In genomic region chr5:167427641-167428040, GRCh38 we compare ENCODE assay signal across 8 cellular contexts.
DNase-seq lines count a peak whose midpoint lies in the region; ATAC-seq, FAIRE-seq and TF ChIP-seq lines count a peak whose summit lies in the region.
"Not testable (repeated sequence)": the region's sequence is repeated elsewhere in the genome, so short reads cannot be mapped to it uniquely, and the experiment has no call there.

No MANE protein-coding gene starts in this region.

- H2BK12ac ChIP-seq in H1 (ENCODE audit: low read depth, low read length); trophoblast cell (ENCODE audit: low read length): not testable (repeated sequence)

- H3K9ac ChIP-seq in GM12878 (ENCODE audit: control insufficient read depth, insufficient read depth, low read length); H1 (replicated peaks in 1 of 4; ENCODE audit: extremely low read depth in 1 of 4, low read depth in 3 of 4, low read length in 3 of 4); HepG2 (ENCODE audit: insufficient read depth, low read depth, low read length); trophoblast cell (ENCODE audit: low read length): not testable (repeated sequence)

- FAIRE-seq in A549 (lab: Jason Lieb, UNC) (peak; percentile 7), H54 (lab: Jason Lieb, UNC) (peak; percentile 33), HTR-8/SVneo (lab: Jason Lieb, UNC) (peak; percentile 46), GM12878 (lab: Jason Lieb, UNC) (peak; percentile 31), urothelium cell line (lab: Jason Lieb, UNC) (peak; percentile 93)
- not testable (repeated sequence) for FAIRE-seq in H1 (lab: Jason Lieb, UNC); HepG2 (lab: Jason Lieb, UNC)

- H3K4me2 ChIP-seq in A549; GM12878 (ENCODE audit: control insufficient read depth, insufficient read depth); H1 (ENCODE audit: insufficient read depth in 1 of 2, low read depth in 2 of 2, low read length in 2 of 2); HepG2 (ENCODE audit: low read depth, low read length); trophoblast cell (ENCODE audit: low read length): not testable (repeated sequence)

- TF ChIP-seq RAD21 in A549 (conservative IDR thresholded peaks at IDR 0.05 in 1 of 2, IDR thresholded peaks at IDR 0.05 in 1 of 2); GM12878 (IDR thresholded peaks at IDR 0.05; ENCODE audit: insufficient read depth, low read depth, low read length); H1 (IDR thresholded peaks at IDR 0.05 in 1 of 2, conservative IDR thresholded peaks at IDR 0.05 in 1 of 2; ENCODE audit: low read depth in 2 of 2, low read length in 2 of 2); HepG2 (CRISPR knock-in tag; IDR thresholded peaks at IDR 0.05): not testable (repeated sequence)

- not testable (repeated sequence) for H3K18ac ChIP-seq in H1 (ENCODE audit: extremely low read depth, low read length); trophoblast cell (ENCODE audit: low read length)

- not testable (repeated sequence) for TF ChIP-seq EP300 in A549 (IDR thresholded peaks at IDR 0.05); GM12878 (IDR thresholded peaks at IDR 0.05; ENCODE audit: borderline replicate concordance in 1 of 2, control insufficient read depth in 1 of 2, low read depth in 2 of 2, low read length in 2 of 2); H1 (IDR thresholded peaks at IDR 0.05; ENCODE audit: borderline replicate concordance in 1 of 2, low read depth in 2 of 2, low read length in 2 of 2); HepG2 (IDR thresholded peaks at IDR 0.05; ENCODE audit: low read depth in 2 of 2, low read length in 2 of 2); HepG2 (CRISPR knock-in tag; IDR thresholded peaks at IDR 0.05; ENCODE audit: borderline replicate concordance)

- not testable (repeated sequence) for H3K27me3 ChIP-seq in GM12878 (replicated peaks in 1 of 2; ENCODE audit: control insufficient read depth in 2 of 2, insufficient read depth in 2 of 2, low read length in 1 of 2); H1 (replicated peaks in 1 of 4; ENCODE audit: control insufficient read depth in 3 of 4, extremely low read depth in 1 of 4, insufficient read depth in 3 of 4, low read length in 3 of 4); HepG2 (ENCODE audit: control insufficient read depth in 1 of 2, insufficient read depth in 2 of 2, low read length in 2 of 2); trophoblast cell (ENCODE audit: insufficient read depth, low read length)

- H2BK120ac ChIP-seq in H1 (replicated peaks; ENCODE audit: low read depth, low read length); trophoblast cell (ENCODE audit: insufficient read depth, low read length, poor library complexity): not testable (repeated sequence)

- H3K79me2 ChIP-seq in GM12878 (ENCODE audit: control insufficient read depth, insufficient read depth, low read length); H1 (ENCODE audit: control insufficient read depth in 1 of 2, insufficient read depth in 2 of 2, low read length in 2 of 2); HepG2 (ENCODE audit: insufficient read depth, low read length); trophoblast cell (ENCODE audit: control insufficient read depth, insufficient read depth, low read length, poor library complexity): not testable (repeated sequence)

- H2BK5ac ChIP-seq in H1 (ENCODE audit: low read depth, low read length); trophoblast cell (ENCODE audit: low read depth, low read length, poor library complexity): not testable (repeated sequence)

- not testable (repeated sequence) for H3K23ac ChIP-seq in H1 (ENCODE audit: insufficient read length); trophoblast cell (ENCODE audit: low read length)

- H3K56ac ChIP-seq in H1 (replicated peaks; ENCODE audit: insufficient read length, low read depth, low read length): not testable (repeated sequence)

- CTCF ChIA-PET in A549 (lab: Yijun Ruan, JAX); GM12878 (lab: Yijun Ruan, JAX); H1 (lab: Charles Lee; ENCODE audit: partially characterized antibody); HepG2 (lab: Yijun Ruan, JAX; ENCODE audit: low intra/inter-chr PET ratio, low total read pairs): not testable (repeated sequence)

- not testable (repeated sequence) for H2BK15ac ChIP-seq in H1 (ENCODE audit: low read length)

- not testable (repeated sequence) for H3K36me3 ChIP-seq in GM12878 (ENCODE audit: control insufficient read depth in 2 of 2, insufficient read depth in 2 of 2, low read length in 1 of 2); H1 (ENCODE audit: control insufficient read depth in 2 of 4, insufficient read depth in 4 of 4, low read length in 3 of 4); HepG2 (replicated peaks in 1 of 2; ENCODE audit: control insufficient read depth in 1 of 2, insufficient read depth in 2 of 2, low read length in 2 of 2); trophoblast cell (ENCODE audit: control insufficient read depth in 1 of 2, insufficient read depth in 2 of 2, low read length in 2 of 2)

- RAD21 ChIA-PET in GM12878 (lab: Charles Lee; ENCODE audit: unreplicated experiment): not testable (repeated sequence)

- SMC1A ChIA-PET in GM12878 (lab: Charles Lee; ENCODE audit: uncharacterized antibody, unreplicated experiment): not testable (repeated sequence)

- not testable (repeated sequence) for H3K4me1 ChIP-seq in A549; GM12878 (ENCODE audit: control insufficient read depth, insufficient read depth, low read length); H1 (replicated peaks in 1 of 4; ENCODE audit: control insufficient read depth in 3 of 4, insufficient read depth in 4 of 4, low read length in 3 of 4); HepG2 (ENCODE audit: insufficient read depth, low read length); trophoblast cell (ENCODE audit: control insufficient read depth in 1 of 2, insufficient read depth in 2 of 2, low read length in 2 of 2)

- not testable (repeated sequence) for H3K4ac ChIP-seq in H1 (replicated peaks; ENCODE audit: insufficient read length, low read depth, low read length); trophoblast cell (ENCODE audit: low read depth, low read length)

- not testable (repeated sequence) for H3K4me3 ChIP-seq in A549; GM12878; H1 (ENCODE audit: extremely low read depth in 1 of 4, insufficient read depth in 2 of 4, low read depth in 3 of 4, low read length in 4 of 4); HepG2 (replicated peaks in 1 of 3; ENCODE audit: insufficient read depth in 1 of 3, low read depth in 2 of 3, low read length in 3 of 3)
- H3K4me3 ChIP-seq in trophoblast cell (ENCODE audit: low read depth, low read length): peak overlapping the region; percentile 49

- H3K14ac ChIP-seq in H1 (ENCODE audit: insufficient read length); trophoblast cell (ENCODE audit: low read length): not testable (repeated sequence)

- H2BK20ac ChIP-seq in H1 (ENCODE audit: low read length): not testable (repeated sequence)

- H4K12ac ChIP-seq in trophoblast cell (ENCODE audit: low read depth, low read length): not testable (repeated sequence)

- in situ Hi-C loops in GM12878 (cut with MboI); HepG2 (cut with HindIII; ENCODE audit: extremely low pct_ligation_motif_present, low pct_unique_long_range_greater_than_20kb): not testable (repeated sequence)

- intact Hi-C loops in GM12878 (cut with micrococcal nuclease; ENCODE audit: unreplicated experiment); HepG2 (cut with micrococcal nuclease; ENCODE audit: unreplicated experiment): not testable (repeated sequence)

- ATAC-seq in A549, GM12878, HepG2: not testable (repeated sequence)

- TF ChIP-seq CTCF in A549 (IDR thresholded peaks at IDR 0.05); GM12878 (IDR thresholded peaks at IDR 0.05 in 2 of 3, conservative IDR thresholded peaks at IDR 0.05 in 1 of 3; ENCODE audit: control insufficient read depth in 2 of 3, extremely low read depth in 1 of 3, insufficient read depth in 1 of 3, low read depth in 3 of 3, low read length in 3 of 3); H1 (IDR thresholded peaks at IDR 0.05; ENCODE audit: control extremely low read depth in 1 of 3, insufficient read depth in 1 of 3, low read depth in 1 of 3, low read length in 3 of 3); HepG2 (CRISPR knock-in tag; IDR thresholded peaks at IDR 0.05): not testable (repeated sequence)

- not testable (repeated sequence) for H4K20me1 ChIP-seq in GM12878 (ENCODE audit: control insufficient read depth, insufficient read depth); H1 (replicated peaks in 1 of 2; ENCODE audit: control insufficient read depth in 1 of 2, insufficient read depth in 2 of 2, low read length in 2 of 2); HepG2 (ENCODE audit: insufficient read depth, low read length)

- H3K79me1 ChIP-seq in H1 (ENCODE audit: low read depth, low read length); trophoblast cell (ENCODE audit: low read length): not testable (repeated sequence)

- not testable (repeated sequence) for H3K27ac ChIP-seq in A549; GM12878 (ENCODE audit: control insufficient read depth, insufficient read depth); H1 (ENCODE audit: low read depth, low read length); HepG2 (ENCODE audit: extremely low read length, insufficient read depth, low read length); trophoblast cell (ENCODE audit: low read depth, low read length)

- H3K9me3 ChIP-seq in A549; GM12878 (replicated peaks; ENCODE audit: control insufficient read depth, insufficient read depth, low read length); H1 (ENCODE audit: insufficient read depth in 2 of 2, low read depth in 1 of 2, low read length in 1 of 2); HepG2 (ENCODE audit: low read length); trophoblast cell (ENCODE audit: insufficient read depth, low read depth, low read length): not testable (repeated sequence)

- DNase-seq in A549 (ENCODE audit: low read depth in 1 of 2, low spot score in 1 of 2); H54 (ENCODE audit: insufficient read length, low spot score); HTR-8/SVneo (ENCODE audit: insufficient read length, low spot score); GM12878 (ENCODE audit: low read depth, low spot score); H1 (ENCODE audit: low read depth in 1 of 2, low spot score in 2 of 2); HepG2 (ENCODE audit: low spot score); trophoblast cell; urothelium cell line (ENCODE audit: low spot score): not testable (repeated sequence)

- H4K5ac ChIP-seq in H1 (ENCODE audit: insufficient read length, low read depth, low read length): not testable (repeated sequence)

- BruUV-seq in GM12878 (replicated peaks; lab: Mats Ljungman, UMichigan); HepG2 (replicated peaks; lab: Mats Ljungman, UMichigan): not testable (repeated sequence)

- peak overlapping the region; percentile 94; the same call in 1 of the 2 replicates for H2AK5ac ChIP-seq in H1 (ENCODE audit: low read depth, low read length)
- H2AK5ac ChIP-seq in trophoblast cell (ENCODE audit: low read length): not testable (repeated sequence)

- H3K23me2 ChIP-seq in H1 (ENCODE audit: low read depth, low read length): not testable (repeated sequence)

- POLR2A ChIA-PET in A549 (lab: Yijun Ruan, JAX); GM12878 (lab: Charles Lee); H1 (lab: Charles Lee; ENCODE audit: partially characterized antibody); HepG2 (lab: Yijun Ruan, JAX): not testable (repeated sequence)

- H4K91ac ChIP-seq in H1 (replicated peaks; ENCODE audit: insufficient read length, low read length); trophoblast cell (ENCODE audit: low read depth, low read length): not testable (repeated sequence)

- H2AFZ ChIP-seq in GM12878 (ENCODE audit: control insufficient read depth, low read depth, low read length); H1 (ENCODE audit: low read length); HepG2 (ENCODE audit: low read length); trophoblast cell (ENCODE audit: insufficient read depth, low read length, poor library complexity): not testable (repeated sequence)

- H4K8ac ChIP-seq in H1 (ENCODE audit: extremely low read depth, insufficient read depth, low read length); trophoblast cell (ENCODE audit: low read depth, low read length): not testable (repeated sequence)

- WGBS in A549 (ENCODE audit: missing lambda C conversion rate): 30% methylated on average over 4 of the region's 10 CpGs
- WGBS in GM12878 (ENCODE audit: insufficient coverage, insufficient replicate concordance, low lambda C conversion rate, missing lambda C conversion rate): 48% methylated on average over 10 of the region's 10 CpGs
- 46 to 100% methylated on average over 3 to 8 of the region's 10 CpGs for WGBS in H1 (ENCODE audit: extremely low coverage in 1 of 2, insufficient coverage in 1 of 2, insufficient read length in 1 of 2, insufficient replicate concordance in 2 of 2, low coverage in 1 of 2, low lambda C conversion rate in 2 of 2, missing lambda C conversion rate in 1 of 2), 2 experiments
- WGBS in HepG2 (ENCODE audit: low lambda C conversion rate): 50% methylated on average over 10 of the region's 10 CpGs
- 100% methylated on average over 2 of the region's 10 CpGs for WGBS in trophoblast cell (ENCODE audit: extremely low coverage, insufficient coverage, insufficient read length)

- TF ChIP-seq POLR2A in A549 (IDR thresholded peaks at IDR 0.05; ENCODE audit: low read length); H54 (IDR thresholded peaks at IDR 0.05; ENCODE audit: low read depth, low read length); GM12878 (IDR thresholded peaks at IDR 0.05; ENCODE audit: low read depth, low read length); H1 (IDR thresholded peaks at IDR 0.05; ENCODE audit: control extremely low read depth in 1 of 2, low read depth in 2 of 2, low read length in 2 of 2); HepG2 (IDR thresholded peaks at IDR 0.05; ENCODE audit: insufficient read depth in 1 of 2, low read depth in 2 of 2, low read length in 2 of 2): not testable (repeated sequence)
